16 cellular contexts compared by ENCODE assay signal in the genomic region with DNA sequence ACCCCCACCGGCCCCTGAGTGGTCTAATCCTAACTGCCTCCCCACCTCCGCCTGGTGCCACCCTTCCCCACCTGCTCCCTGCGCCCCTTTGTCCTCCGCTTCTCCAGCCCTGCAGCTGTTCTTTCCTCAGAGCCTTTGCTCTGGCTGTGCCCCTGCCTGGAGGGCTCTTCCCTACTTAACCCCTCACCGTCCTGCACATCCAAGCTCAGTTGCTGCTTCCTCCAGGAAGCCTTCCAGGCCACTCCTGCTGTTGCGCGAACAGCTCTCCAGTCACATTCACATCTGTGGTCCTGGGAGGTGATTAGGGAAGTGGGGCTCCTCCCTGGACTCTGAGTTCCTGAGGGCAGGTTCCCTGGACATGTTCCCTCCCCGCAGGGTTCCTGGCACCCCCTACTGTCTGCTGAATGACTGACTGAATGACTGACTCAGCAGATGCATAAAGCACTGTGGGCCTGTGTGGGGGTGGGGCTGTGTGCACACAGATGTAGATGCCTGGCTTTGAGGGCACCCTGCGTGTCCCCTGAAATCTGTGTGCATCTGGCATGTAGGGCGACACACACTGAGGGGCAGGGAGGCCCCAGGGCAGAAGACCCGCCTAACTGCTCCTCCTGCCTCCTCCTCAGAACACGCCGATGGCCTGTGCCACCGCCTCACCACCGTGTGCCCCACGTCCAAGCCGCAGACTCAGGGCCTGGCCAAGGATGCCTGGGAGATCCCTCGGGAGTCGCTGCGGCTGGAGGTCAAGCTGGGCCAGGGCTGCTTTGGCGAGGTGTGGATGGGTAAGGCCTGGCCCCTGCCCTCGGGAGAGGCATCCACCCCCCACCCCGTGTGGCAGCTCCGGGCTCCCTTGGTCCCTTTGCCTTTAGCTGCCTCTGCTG. TPM values are rescaled to one million over a fixed set of nuclear protein-coding genes. Genes with fewer than 3 reads are reported as not detected.
DNase-seq lines count a peak whose midpoint lies in the region; ATAC-seq and TF ChIP-seq lines count a peak whose summit lies in the region.
"Had no signal": no experiment of that assay in that cellular context is flagged by ENCODE, and none has a peak within 500 bp of the region (broad histone marks: within the 10 kb centered on the region; RNA-seq: fewer than 3 reads in every experiment).

No MANE protein-coding gene starts in this region.

- no peak overlapping the region for H2BK15ac ChIP-seq in IMR-90 (ENCODE audit: low read depth, low read length)

- H3K9me3 Mint-ChIP-seq in mesothelial cell of epicardium, result no peaks in the 10 kb centered on the region
- H3K9me3 Mint-ChIP-seq: activated naive CD4-positive, alpha-beta T cell treated with anti-CD3 and anti-CD28 coated beads, Interleukin-2, amount 10 ng/mL, durations not matched to agents 7 days and 5 days; T-helper 1 cell treated with Interleukin-12 subunit alpha and Interleukin-12 subunit beta and Interleukin-4 antibody, amounts not matched to agents 30 μg/mL and 1 μg/mL, for 36 hours had no signal

- H3K27ac Mint-ChIP-seq in mesothelial cell of epicardium, result peak overlapping the region; percentile 69
- H3K27ac Mint-ChIP-seq: activated naive CD4-positive, alpha-beta T cell treated with anti-CD3 and anti-CD28 coated beads, Interleukin-2, amount 10 ng/mL, durations not matched to agents 7 days and 5 days; T-helper 1 cell treated with Interleukin-12 subunit alpha and Interleukin-12 subunit beta and Interleukin-4 antibody, amounts not matched to agents 30 μg/mL and 1 μg/mL, for 36 hours had no signal

- intact Hi-C loops in IMR-90 (cut with micrococcal nuclease), result no loop called here

- no peak overlapping the region for H3K14ac ChIP-seq in IMR-90 (replicated peaks; ENCODE audit: low read depth, low read length)

- H3K27ac ChIP-seq in IMR-90 (ENCODE audit: insufficient read depth, low read length), result no peak overlapping the region
- H3K27ac ChIP-seq: left lung had no signal

- peaks cover 39% of the 10 kb centered on the region for H3K36me3 ChIP-seq in IMR-90 (ENCODE audit: control insufficient read depth, insufficient read depth, low read length)

- H3K4me2 ChIP-seq in IMR-90 (ENCODE audit: low read depth, low read length), result no peak overlapping the region

- no peaks in the 10 kb centered on the region for H3K4me1 ChIP-seq in IMR-90 (ENCODE audit: control insufficient read depth, insufficient read depth, low read length)
- H3K4me1 ChIP-seq: left lung had no signal

- TF ChIP-seq CTCF in IMR-90 (conservative IDR thresholded peaks at IDR 0.05; ENCODE audit: low read depth, low read length) (no peak), mesothelial cell of epicardium (IDR thresholded peaks at IDR 0.05; ENCODE audit: unreplicated experiment) (no peak)

- BruUV-seq in IMR-90 (replicated peaks; lab: Mats Ljungman, UMichigan), result no TSS peak

- no peaks in the 10 kb centered on the region for H3K27me3 ChIP-seq in IMR-90 (ENCODE audit: control insufficient read depth, insufficient read depth, low read length)
- H3K27me3 ChIP-seq: left lung, stomach had no signal

- TF ChIP-seq RAD21 in IMR-90 (IDR thresholded peaks at IDR 0.05; ENCODE audit: low read length), result no peak

- no peak for TF ChIP-seq POLR2A in IMR-90 (IDR thresholded peaks at IDR 0.05; ENCODE audit: low read depth, low read length)

- 100% methylated on average over 6 of the region's 24 CpGs; no CpG with 5 or more reads in 1 of the 2 experiments for WGBS in IMR-90 (ENCODE audit: extremely low coverage in 2 of 2, insufficient read length in 1 of 2), 2 experiments

- no peak overlapping the region for H2BK5ac ChIP-seq in IMR-90 (ENCODE audit: low read depth, low read length, poor library complexity, severe bottlenecking)

- no peak overlapping the region for H3K18ac ChIP-seq in IMR-90 (ENCODE audit: low read depth, low read length)

- H3K9me1 ChIP-seq in IMR-90 (ENCODE audit: insufficient read depth, low read length), result no peaks in the 10 kb centered on the region

- no peak overlapping the region for H2BK120ac ChIP-seq in IMR-90 (ENCODE audit: low read depth, low read length)

- DNase-seq in ELF-1 (ENCODE audit: low read depth, low spot score), result peak; percentile 66
- no peak for DNase-seq in IMR-90
- DNase-seq in astrocyte of the hippocampus (ENCODE audit: low read depth, low spot score), result peak; percentile 41
- no peak for DNase-seq in mesothelial cell of epicardium (ENCODE audit: low spot score in 2 of 2, unreplicated experiment in 2 of 2)
- DNase-seq in activated CD4-positive, alpha-beta T cell treated with anti-CD3 and anti-CD28 coated beads for 4 hours, result no peak
- DNase-seq in stimulated activated CD8-positive, alpha-beta memory T cell treated with anti-CD3 and anti-CD28 coated beads, Interleukin-4, amount 100 ng/mL, for 48 hours, result no peak
- DNase-seq in stimulated activated CD4-positive, alpha-beta T cell treated with anti-CD3 and anti-CD28 coated beads, Interleukin-12 subunit alpha, Interleukin-12 subunit beta, amount 100 ng/mL, for 4 hours, result no peak
- DNase-seq: activated naive CD4-positive, alpha-beta T cell treated with anti-CD3 and anti-CD28 coated beads, Interleukin-2, amount 10 ng/mL, durations not matched to agents 7 days and 5 days; Calu3; cortex of kidney; NCI-H146; stimulated activated CD4-positive, alpha-beta T cell treated with anti-CD3 and anti-CD28 coated beads, Interleukin-2, amount 100 ng/mL, for 48 hours; stomach had no signal

- POLR2A ChIA-PET in IMR-90 (lab: Charles Lee; ENCODE audit: unreplicated experiment), result interaction anchor here (0.5 kb wide), 1 partner anchor 17 kb away, joined by 3 read pairs; no protein-coding TSS in a partner anchor

- H3K79me1 ChIP-seq in IMR-90 (ENCODE audit: low read depth in 1 of 2, low read length in 2 of 2), result no peaks in the 10 kb centered on the region; a peak in 1 of 4 replicates

- dilution Hi-C loops in IMR-90 (cut with HindIII; ENCODE audit: low sequenced_read_pairs, unreplicated experiment), result no loop called here

- no peaks in the 10 kb centered on the region for H3K9me3 ChIP-seq in IMR-90 (ENCODE audit: control insufficient read depth, insufficient read depth, low read length)
- H3K9me3 ChIP-seq: left lung, stomach had no signal

- H4K20me1 ChIP-seq in IMR-90 (ENCODE audit: insufficient read depth, low read length), result peaks cover 11% of the 10 kb centered on the region

- H3K27me3 Mint-ChIP-seq in mesothelial cell of epicardium (ENCODE audit: low read depth), result no peaks in the 10 kb centered on the region
- H3K27me3 Mint-ChIP-seq: activated naive CD4-positive, alpha-beta T cell treated with anti-CD3 and anti-CD28 coated beads, Interleukin-2, amount 10 ng/mL, durations not matched to agents 7 days and 5 days had no signal

- no peak overlapping the region for H4K91ac ChIP-seq in IMR-90 (ENCODE audit: insufficient read depth, low read depth, low read length)

- H2AFZ ChIP-seq in IMR-90 (replicated peaks; ENCODE audit: low read length, poor library complexity), result no peak overlapping the region

- ATAC-seq in IMR-90 (ENCODE audit: low read depth) (0 out of 2 replicates have a peak, but pooled peaks have one; percentile 15), GM21526 (IDR thresholded peaks at IDR 0.05; ENCODE audit: low FRiP score, unreplicated experiment) (no peak)
- ATAC-seq: left lung had no signal

- H3K4ac ChIP-seq in IMR-90 (ENCODE audit: low read depth, low read length), result no peak overlapping the region

- H3K23ac ChIP-seq in IMR-90 (ENCODE audit: low read depth, low read length), result no peak overlapping the region

- H3K4me1 Mint-ChIP-seq in mesothelial cell of epicardium, result peaks cover 21% of the 10 kb centered on the region
- H3K4me1 Mint-ChIP-seq: activated naive CD4-positive, alpha-beta T cell treated with anti-CD3 and anti-CD28 coated beads, Interleukin-2, amount 10 ng/mL, durations not matched to agents 7 days and 5 days had no signal

- H3K4me3 ChIP-seq in IMR-90 (ENCODE audit: insufficient read depth, low read depth, low read length), result no peak overlapping the region
- H3K4me3 ChIP-seq: left lung, stomach had no signal

- H3K4me3 Mint-ChIP-seq in mesothelial cell of epicardium, result no peak overlapping the region
- H3K4me3 Mint-ChIP-seq: activated naive CD4-positive, alpha-beta T cell treated with anti-CD3 and anti-CD28 coated beads, Interleukin-2, amount 10 ng/mL, durations not matched to agents 7 days and 5 days; T-helper 1 cell treated with Interleukin-12 subunit alpha and Interleukin-12 subunit beta and Interleukin-4 antibody, amounts not matched to agents 30 μg/mL and 1 μg/mL, for 36 hours had no signal

- H3K36me3 Mint-ChIP-seq in mesothelial cell of epicardium, result peaks cover 8% of the 10 kb centered on the region
- H3K36me3 Mint-ChIP-seq: activated naive CD4-positive, alpha-beta T cell treated with anti-CD3 and anti-CD28 coated beads, Interleukin-2, amount 10 ng/mL, durations not matched to agents 7 days and 5 days had no signal

- no peak overlapping the region for H2BK20ac ChIP-seq in IMR-90 (ENCODE audit: low read depth, low read length)

- in situ Hi-C loops in IMR-90 (cut with MboI; ENCODE audit: low sequenced_read_pairs), result no loop called here

- no peak overlapping the region for H4K5ac ChIP-seq in IMR-90 (ENCODE audit: low read depth, low read length)

- no peak overlapping the region for H3K9ac ChIP-seq in IMR-90 (ENCODE audit: low read depth, low read length)

- CTCF ChIA-PET in IMR-90 (lab: Yijun Ruan, JAX), result no interaction called here

- no peak overlapping the region for H4K8ac ChIP-seq in IMR-90 (ENCODE audit: low read depth in 2 of 2, low read length in 2 of 2)

- no peak overlapping the region for H2AK9ac ChIP-seq in IMR-90 (replicated peaks; ENCODE audit: low read depth, low read length, poor library complexity)

- no peak overlapping the region for H2AK5ac ChIP-seq in IMR-90 (ENCODE audit: low read depth, low read length)

- no peak overlapping the region for H3K56ac ChIP-seq in IMR-90 (ENCODE audit: extremely low read depth, insufficient read depth, low read length)

TF ChIP-seq in IMR-90, 13 proteins besides CTCF, POLR2A, EP300 and RAD21:
- no peak for TF ChIP-seq MXI1 (IDR thresholded peaks at IDR 0.05; ENCODE audit: borderline replicate concordance, low read depth, low read length)
- TF ChIP-seq MAFK (IDR thresholded peaks at IDR 0.05; ENCODE audit: low read depth, low read length), result peak; percentile 70

RNA-seq across cellular contexts. Expression of a gene that starts 51.4 kb away (rescaled TPM):
- total RNA-seq in IMR-90 (2012; rRNA removed) (6.7 and 7.0 TPM in 2 replicates), mesothelial cell of epicardium (81.2 to 85.2 TPM (median 81.3 TPM) in 3 replicates)
- 19.8 and 24.2 TPM in 2 replicates for polyA plus RNA-seq in IMR-90 (2012; rRNA removed)
- polyA plus RNA-seq in IMR-90 (2012; cell fraction: cytosol; rRNA removed), result 10.7 and 21.0 TPM in 2 replicates
- polyA plus RNA-seq in IMR-90 (2012; cell fraction: nucleus; rRNA removed; ENCODE audit: low replicate concordance), result 66.9 and 101 TPM in 2 replicates

Comparison
In these comparisons a context has a peak if more than half of its experiments do, and no peak if none do; other contexts are left out.
1. DNase-seq: peak in ELF-1 (single experiment) and astrocyte of the hippocampus (single experiment); none in IMR-90 (single experiment), mesothelial cell of epicardium (0 of 2), activated CD4-positive, alpha-beta T cell treated with anti-CD3 and anti-CD28 coated beads for 4 hours (0 of 2), stimulated activated CD8-positive, alpha-beta memory T cell treated with anti-CD3 and anti-CD28 coated beads, Interleukin-4, amount 100 ng/mL, for 48 hours (single experiment) and stimulated activated CD4-positive, alpha-beta T cell treated with anti-CD3 and anti-CD28 coated beads, Interleukin-12 subunit alpha, Interleukin-12 subunit beta, amount 100 ng/mL, for 4 hours (single experiment).
2. RNA of a gene that starts 51.4 kb away (total RNA-seq): 81.2 to 85.2 TPM in mesothelial cell of epicardium; 6.7 to 7.0 TPM in IMR-90; every median in the first group is over 10 times any median in the second.